Comparison of ENCODE assay signal across 8 cellular contexts in the genomic region with DNA sequence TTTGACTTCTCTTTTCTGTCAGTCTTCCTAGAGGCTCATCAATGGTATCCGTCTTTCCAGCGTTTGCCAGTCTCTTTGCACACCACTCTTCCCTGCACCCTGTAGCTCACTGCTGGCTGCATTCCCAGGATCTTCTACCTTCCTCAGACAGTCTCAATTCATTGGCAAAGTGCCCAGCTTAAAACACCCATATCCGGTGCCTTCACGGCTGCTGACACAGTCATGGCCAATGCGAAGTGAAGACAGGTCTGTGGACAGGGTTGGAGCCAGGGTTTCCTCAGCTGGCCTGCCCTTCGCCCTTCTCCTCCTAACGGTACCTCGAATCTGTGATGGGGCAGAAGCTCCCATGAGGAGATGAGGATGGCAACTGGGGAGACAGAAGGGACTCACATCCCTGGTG. TPM values are rescaled to one million over a fixed set of nuclear protein-coding genes. Genes with fewer than 3 reads are reported as not detected.
DNase-seq lines count a peak whose midpoint lies in the region; TF ChIP-seq lines count a peak whose summit lies in the region.
"Had no signal": no experiment of that assay in that cellular context is flagged by ENCODE, and none has a peak within 500 bp of the region (broad histone marks: within the 10 kb centered on the region; RNA-seq: fewer than 3 reads in every experiment).

No MANE protein-coding gene starts in this region.

- H3K4me1 ChIP-seq in skeletal muscle tissue (ENCODE audit: control insufficient read depth in 3 of 3, insufficient read depth in 3 of 3, low read length in 3 of 3) = peaks cover 19 to 29% (median 22%) of the 10 kb centered on the region in 3 donors

- H3K4me3 ChIP-seq in epithelial cell of esophagus (ENCODE audit: low read length) = no peak overlapping the region
- H3K4me3 ChIP-seq in skeletal muscle tissue (ENCODE audit: low read length in 3 of 3) = no peak overlapping the region
- H3K4me3 ChIP-seq: suprapubic skin had no signal

- DNase-seq in HT1080 (ENCODE audit: low read depth) = peak; percentile 83
- peak; percentile 57 for DNase-seq in NCI-H748 treated with DMSO at 0.1 percent for 48 hours (lab: John Stamatoyannopoulos, UW)
- peak; percentile 89 for DNase-seq in epithelial cell of esophagus (ENCODE audit: low read depth)
- DNase-seq in iPS-NIHi11 (ENCODE audit: low spot score) = no peak
- no peak for DNase-seq in activated CD4-positive, alpha-beta T cell treated with anti-CD3 and anti-CD28 coated beads, Interleukin-2, amount 50 U/mL, for 4 hours
- DNase-seq in activated CD4-positive, alpha-beta T cell treated with anti-CD3 and anti-CD28 coated beads for 48 hours = no peak

- no peak for TF ChIP-seq CTCF in epithelial cell of esophagus (IDR thresholded peaks at IDR 0.05; ENCODE audit: insufficient read depth, low read depth, low read length, missing control alignments)

- H3K9ac ChIP-seq in skeletal muscle tissue (ENCODE audit: low read depth in 1 of 3, low read length in 3 of 3) = no peak overlapping the region

- H3K27me3 ChIP-seq in skeletal muscle tissue (ENCODE audit: control insufficient read depth in 3 of 3, insufficient read depth in 3 of 3, low read length in 3 of 3) = no peaks in the 10 kb centered on the region
- H3K27me3 ChIP-seq: suprapubic skin had no signal

- peaks cover 6 to 19% (median 16%) of the 10 kb centered on the region in 3 donors for H3K36me3 ChIP-seq in skeletal muscle tissue (ENCODE audit: control insufficient read depth in 3 of 3, insufficient read depth in 3 of 3, low read length in 3 of 3)

- H3K27ac ChIP-seq in skeletal muscle tissue (ENCODE audit: low read depth, low read length) = peak overlapping the region; percentile 9
- H3K27ac ChIP-seq: suprapubic skin had no signal

- H3K9me3 ChIP-seq in skeletal muscle tissue (ENCODE audit: control insufficient read depth in 3 of 3, low read length in 3 of 3) = peaks cover 0 to 4% (median 0%) of the 10 kb centered on the region in 3 donors
- H3K9me3 ChIP-seq: suprapubic skin had no signal

RNA-seq across cellular contexts. Expression of a gene that starts 36.1 kb away (rescaled TPM):
- total RNA-seq in HT1080 (2014; rRNA removed; shearing (Covaris generic)) = 2.6 and 3.1 TPM in 2 replicates
- 1.7 TPM in 2 replicates for polyA plus RNA-seq in HT1080 (2015; cell fraction: cytosol; rRNA removed)
- polyA plus RNA-seq in HT1080 (2015; cell fraction: nucleus; rRNA removed) = 2.4 and 3.9 TPM in 2 replicates
- 9.4 TPM for total RNA-seq in skeletal muscle tissue

RNA-seq across cellular contexts. Expression of a gene that starts 50.4 kb away (rescaled TPM):
- not detected in 2 replicates for total RNA-seq in HT1080 (2014; rRNA removed; shearing (Covaris generic))
- 0.09 TPM in 1 of 2 replicates, not detected in the other for polyA plus RNA-seq in HT1080 (2015; cell fraction: cytosol; rRNA removed)
- polyA plus RNA-seq in HT1080 (2015; cell fraction: nucleus; rRNA removed) = 0.16 TPM in 1 of 2 replicates, not detected in the other
- total RNA-seq in skeletal muscle tissue = 53.2 TPM

Comparison
In these comparisons a context has a peak if more than half of its experiments do, and no peak if none do; other contexts are left out.
1. DNase-seq: peak in HT1080 (single experiment), NCI-H748 treated with DMSO at 0.1 percent for 48 hours (single experiment) and epithelial cell of esophagus (single experiment); none in iPS-NIHi11 (single experiment), activated CD4-positive, alpha-beta T cell treated with anti-CD3 and anti-CD28 coated beads, Interleukin-2, amount 50 U/mL, for 4 hours (0 of 2) and activated CD4-positive, alpha-beta T cell treated with anti-CD3 and anti-CD28 coated beads for 48 hours (single experiment).
2. RNA of a gene that starts 50.4 kb away (total RNA-seq): 53.2 TPM in skeletal muscle tissue (single experiment); not detected in HT1080; every median in the first group is over 10 times any median in the second.